In the genomic region with DNA sequence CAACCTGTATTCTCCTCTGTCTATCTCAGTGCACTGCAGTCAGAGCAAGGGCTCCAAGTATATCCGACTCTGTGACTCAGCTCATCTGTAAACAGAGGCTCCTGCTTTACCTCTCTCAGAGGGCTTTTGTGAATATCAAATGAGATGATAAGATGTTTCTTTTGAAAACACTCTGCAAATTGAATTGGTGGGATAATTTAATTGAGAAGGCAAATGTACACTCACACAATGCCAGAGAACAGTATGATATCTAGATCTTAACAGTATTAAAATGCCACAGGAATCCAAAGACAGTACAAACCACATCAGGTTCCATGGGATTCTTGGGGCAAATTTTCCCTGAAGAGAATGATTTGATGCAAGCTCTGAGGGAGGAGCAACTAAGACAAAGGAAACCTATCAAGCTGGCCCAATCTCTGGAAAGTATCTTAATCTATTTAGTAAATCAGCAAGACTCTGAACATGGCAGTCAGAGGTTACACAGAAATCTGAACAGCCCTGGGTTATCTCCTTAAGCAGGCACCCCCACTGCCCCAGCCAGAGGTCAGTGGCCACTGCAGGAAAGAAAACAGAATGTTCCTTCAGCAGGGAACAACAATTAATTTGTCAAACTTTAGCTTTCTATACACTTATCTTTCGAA, we compare ENCODE assay signal across 1 cellular context.
TF ChIP-seq lines count a peak whose summit lies in the region.

No MANE protein-coding gene starts in this region.

TF ChIP-seq in SK-N-SH, 30 proteins besides CTCF, POLR2A, EP300 and RAD21 (continued from another document):
- TF ChIP-seq, protein P1, sequence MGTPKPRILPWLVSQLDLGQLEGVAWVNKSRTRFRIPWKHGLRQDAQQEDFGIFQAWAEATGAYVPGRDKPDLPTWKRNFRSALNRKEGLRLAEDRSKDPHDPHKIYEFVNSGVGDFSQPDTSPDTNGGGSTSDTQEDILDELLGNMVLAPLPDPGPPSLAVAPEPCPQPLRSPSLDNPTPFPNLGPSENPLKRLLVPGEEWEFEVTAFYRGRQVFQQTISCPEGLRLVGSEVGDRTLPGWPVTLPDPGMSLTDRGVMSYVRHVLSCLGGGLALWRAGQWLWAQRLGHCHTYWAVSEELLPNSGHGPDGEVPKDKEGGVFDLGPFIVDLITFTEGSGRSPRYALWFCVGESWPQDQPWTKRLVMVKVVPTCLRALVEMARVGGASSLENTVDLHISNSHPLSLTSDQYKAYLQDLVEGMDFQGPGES (IDR thresholded peaks at IDR 0.05; ENCODE audit: low read depth, low read length) = no peak
- no peak; the same call in 1 of the 2 replicates for TF ChIP-seq SIN3A (IDR thresholded peaks at IDR 0.05; ENCODE audit: borderline replicate concordance, low read depth, low read length)
- TF ChIP-seq FOSL2 (IDR thresholded peaks at IDR 0.05; ENCODE audit: borderline replicate concordance, low read depth) = peak; percentile 47; the same call in 1 of the 2 replicates
- TF ChIP-seq NRF1 (IDR thresholded peaks at IDR 0.05; ENCODE audit: low read depth, low read length) = no peak
- no peak for TF ChIP-seq RFX5 (IDR thresholded peaks at IDR 0.05; ENCODE audit: low read length)
- peak; percentile 85 for TF ChIP-seq CHD2 (IDR thresholded peaks at IDR 0.05; ENCODE audit: low read length, partially characterized antibody)
- TF ChIP-seq FOXM1 (IDR thresholded peaks at IDR 0.05; ENCODE audit: low read depth) = no peak
- TF ChIP-seq, protein P2, sequence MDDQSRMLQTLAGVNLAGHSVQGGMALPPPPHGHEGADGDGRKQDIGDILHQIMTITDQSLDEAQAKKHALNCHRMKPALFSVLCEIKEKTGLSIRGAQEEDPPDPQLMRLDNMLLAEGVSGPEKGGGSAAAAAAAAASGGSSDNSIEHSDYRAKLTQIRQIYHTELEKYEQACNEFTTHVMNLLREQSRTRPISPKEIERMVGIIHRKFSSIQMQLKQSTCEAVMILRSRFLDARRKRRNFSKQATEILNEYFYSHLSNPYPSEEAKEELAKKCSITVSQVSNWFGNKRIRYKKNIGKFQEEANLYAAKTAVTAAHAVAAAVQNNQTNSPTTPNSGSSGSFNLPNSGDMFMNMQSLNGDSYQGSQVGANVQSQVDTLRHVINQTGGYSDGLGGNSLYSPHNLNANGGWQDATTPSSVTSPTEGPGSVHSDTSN (IDR thresholded peaks at IDR 0.05) = peak; percentile 48; the same call in 1 of the 2 replicates
- TF ChIP-seq RXRA (IDR thresholded peaks at IDR 0.05; ENCODE audit: borderline replicate concordance, low read depth) = no peak; the same call in 1 of the 2 replicates
- TF ChIP-seq POLR2AphosphoS5 (IDR thresholded peaks at IDR 0.05; ENCODE audit: low read depth, low read length) = peak; percentile 84
- TF ChIP-seq FOXJ3 (CRISPR knock-in tag; IDR thresholded peaks at IDR 0.05) = peak; percentile 86; the same call in 1 of the 2 replicates
- TF ChIP-seq, protein P3, sequence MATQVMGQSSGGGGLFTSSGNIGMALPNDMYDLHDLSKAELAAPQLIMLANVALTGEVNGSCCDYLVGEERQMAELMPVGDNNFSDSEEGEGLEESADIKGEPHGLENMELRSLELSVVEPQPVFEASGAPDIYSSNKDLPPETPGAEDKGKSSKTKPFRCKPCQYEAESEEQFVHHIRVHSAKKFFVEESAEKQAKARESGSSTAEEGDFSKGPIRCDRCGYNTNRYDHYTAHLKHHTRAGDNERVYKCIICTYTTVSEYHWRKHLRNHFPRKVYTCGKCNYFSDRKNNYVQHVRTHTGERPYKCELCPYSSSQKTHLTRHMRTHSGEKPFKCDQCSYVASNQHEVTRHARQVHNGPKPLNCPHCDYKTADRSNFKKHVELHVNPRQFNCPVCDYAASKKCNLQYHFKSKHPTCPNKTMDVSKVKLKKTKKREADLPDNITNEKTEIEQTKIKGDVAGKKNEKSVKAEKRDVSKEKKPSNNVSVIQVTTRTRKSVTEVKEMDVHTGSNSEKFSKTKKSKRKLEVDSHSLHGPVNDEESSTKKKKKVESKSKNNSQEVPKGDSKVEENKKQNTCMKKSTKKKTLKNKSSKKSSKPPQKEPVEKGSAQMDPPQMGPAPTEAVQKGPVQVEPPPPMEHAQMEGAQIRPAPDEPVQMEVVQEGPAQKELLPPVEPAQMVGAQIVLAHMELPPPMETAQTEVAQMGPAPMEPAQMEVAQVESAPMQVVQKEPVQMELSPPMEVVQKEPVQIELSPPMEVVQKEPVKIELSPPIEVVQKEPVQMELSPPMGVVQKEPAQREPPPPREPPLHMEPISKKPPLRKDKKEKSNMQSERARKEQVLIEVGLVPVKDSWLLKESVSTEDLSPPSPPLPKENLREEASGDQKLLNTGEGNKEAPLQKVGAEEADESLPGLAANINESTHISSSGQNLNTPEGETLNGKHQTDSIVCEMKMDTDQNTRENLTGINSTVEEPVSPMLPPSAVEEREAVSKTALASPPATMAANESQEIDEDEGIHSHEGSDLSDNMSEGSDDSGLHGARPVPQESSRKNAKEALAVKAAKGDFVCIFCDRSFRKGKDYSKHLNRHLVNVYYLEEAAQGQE (IDR thresholded peaks at IDR 0.05; ENCODE audit: low read depth, low read length) = no peak
- TF ChIP-seq, protein P4, sequence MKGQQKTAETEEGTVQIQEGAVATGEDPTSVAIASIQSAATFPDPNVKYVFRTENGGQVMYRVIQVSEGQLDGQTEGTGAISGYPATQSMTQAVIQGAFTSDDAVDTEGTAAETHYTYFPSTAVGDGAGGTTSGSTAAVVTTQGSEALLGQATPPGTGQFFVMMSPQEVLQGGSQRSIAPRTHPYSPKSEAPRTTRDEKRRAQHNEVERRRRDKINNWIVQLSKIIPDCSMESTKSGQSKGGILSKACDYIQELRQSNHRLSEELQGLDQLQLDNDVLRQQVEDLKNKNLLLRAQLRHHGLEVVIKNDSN (IDR thresholded peaks at IDR 0.05; ENCODE audit: borderline replicate concordance, low read depth) = 0 out of 2 replicates have a peak, but pooled peaks have one; percentile 10
- TF ChIP-seq RCOR1 (IDR thresholded peaks at IDR 0.05; ENCODE audit: low read length) = peak; percentile 100
- peak; percentile 75 for TF ChIP-seq TCF12 (IDR thresholded peaks at IDR 0.05)
- peak; percentile 92 for TF ChIP-seq GATA2 (CRISPR knock-in tag; IDR thresholded peaks at IDR 0.05)
- TF ChIP-seq GABPA (IDR thresholded peaks at IDR 0.05; ENCODE audit: low read depth) = no peak
- no peak for TF ChIP-seq SMC3 (IDR thresholded peaks at IDR 0.05; ENCODE audit: low read depth, low read length)
- TF ChIP-seq, protein P5, sequence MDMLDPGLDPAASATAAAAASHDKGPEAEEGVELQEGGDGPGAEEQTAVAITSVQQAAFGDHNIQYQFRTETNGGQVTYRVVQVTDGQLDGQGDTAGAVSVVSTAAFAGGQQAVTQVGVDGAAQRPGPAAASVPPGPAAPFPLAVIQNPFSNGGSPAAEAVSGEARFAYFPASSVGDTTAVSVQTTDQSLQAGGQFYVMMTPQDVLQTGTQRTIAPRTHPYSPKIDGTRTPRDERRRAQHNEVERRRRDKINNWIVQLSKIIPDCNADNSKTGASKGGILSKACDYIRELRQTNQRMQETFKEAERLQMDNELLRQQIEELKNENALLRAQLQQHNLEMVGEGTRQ (IDR thresholded peaks at IDR 0.05; ENCODE audit: borderline replicate concordance, low read depth, low read length) = no peak
- peak; percentile 59 for TF ChIP-seq JUND (IDR thresholded peaks at IDR 0.05)
